In genomic region chr1:69215883-69216282, GRCh38 we compare ENCODE assay signal across 34 cellular contexts.
DNase-seq lines count a peak whose midpoint lies in the region; ATAC-seq, FAIRE-seq and TF ChIP-seq lines count a peak whose summit lies in the region.
"Had no signal": no experiment of that assay in that cellular context is flagged by ENCODE, and none has a peak within 500 bp of the region (broad histone marks: within the 10 kb centered on the region; RNA-seq: fewer than 3 reads in every experiment).

No MANE protein-coding gene starts in this region.

- H3K79me1 ChIP-seq in IMR-90 (ENCODE audit: low read depth in 1 of 2, low read length in 2 of 2): no peaks in the 10 kb centered on the region

- BruUV-seq in HepG2 (replicated peaks; lab: Mats Ljungman, UMichigan) (no TSS peak), IMR-90 (replicated peaks; lab: Mats Ljungman, UMichigan) (no TSS peak), K562 (replicated peaks; lab: Mats Ljungman, UMichigan) (no TSS peak)

- no peak overlapping the region for H2BK20ac ChIP-seq in IMR-90 (ENCODE audit: low read depth, low read length)

- TF ChIP-seq RAD21 in HepG2 (CRISPR knock-in tag; IDR thresholded peaks at IDR 0.05): no peak
- no peak for TF ChIP-seq RAD21 in A549 (conservative IDR thresholded peaks at IDR 0.05 in 1 of 2, IDR thresholded peaks at IDR 0.05 in 1 of 2)
- TF ChIP-seq RAD21 in IMR-90 (IDR thresholded peaks at IDR 0.05; ENCODE audit: low read length): no peak
- no peak for TF ChIP-seq RAD21 in K562 (CRISPR knock-in tag; conservative IDR thresholded peaks at IDR 0.05 in 1 of 2, IDR thresholded peaks at IDR 0.05 in 1 of 2)

- H3K4me3 ChIP-seq in HepG2 (replicated peaks in 1 of 3; ENCODE audit: insufficient read depth in 1 of 3, low read depth in 2 of 3, low read length in 3 of 3) (no peak overlapping the region), right lobe of liver (no peak overlapping the region), A549 (no peak overlapping the region), IMR-90 (ENCODE audit: insufficient read depth, low read depth, low read length) (no peak overlapping the region), K562 (no peak overlapping the region), coronary artery (no peak overlapping the region)
- H3K4me3 ChIP-seq: BLaER1; BLaER1 treated with 17β-estradiol and CSF1 and Interleukin-3, amounts not matched to agents 10 nM and 100 nM had no signal

- H3K9me1 ChIP-seq in IMR-90 (ENCODE audit: insufficient read depth, low read length): no peaks in the 10 kb centered on the region
- no peaks in the 10 kb centered on the region for H3K9me1 ChIP-seq in K562 (ENCODE audit: control insufficient read depth, insufficient read depth, low read length)

- H3K14ac ChIP-seq in IMR-90 (replicated peaks; ENCODE audit: low read depth, low read length): no peak overlapping the region

- POLR2A ChIA-PET in HepG2 (lab: Yijun Ruan, JAX): no interaction called here
- POLR2A ChIA-PET in A549 (lab: Yijun Ruan, JAX): no interaction called here
- POLR2A ChIA-PET in IMR-90 (lab: Charles Lee; ENCODE audit: unreplicated experiment): no interaction called here
- POLR2A ChIA-PET in K562 (lab: Yijun Ruan, JAX): no interaction called here

- H3K79me2 ChIP-seq in HepG2 (ENCODE audit: insufficient read depth, low read length): no peaks in the 10 kb centered on the region
- H3K79me2 ChIP-seq in K562 (ENCODE audit: control insufficient read depth, insufficient read depth, low read length): no peaks in the 10 kb centered on the region

- no peak overlapping the region for H4K8ac ChIP-seq in IMR-90 (ENCODE audit: low read depth in 2 of 2, low read length in 2 of 2)

- H3K36me3 ChIP-seq in HepG2 (replicated peaks in 1 of 2; ENCODE audit: control insufficient read depth in 1 of 2, insufficient read depth in 2 of 2, low read length in 2 of 2) (no peaks in the 10 kb centered on the region), right lobe of liver (no peaks in the 10 kb centered on the region), IMR-90 (ENCODE audit: control insufficient read depth, insufficient read depth, low read length) (no peaks in the 10 kb centered on the region), K562 (ENCODE audit: control insufficient read depth, insufficient read depth, low read length) (no peaks in the 10 kb centered on the region)
- H3K36me3 ChIP-seq: BE2C; BLaER1; BLaER1 treated with 17β-estradiol and CSF1 and Interleukin-3, amounts not matched to agents 10 nM and 100 nM had no signal

- intact Hi-C loops in HepG2 (cut with micrococcal nuclease; ENCODE audit: unreplicated experiment) (no loop called here), right lobe of liver (cut with DNase I) (no loop called here), IMR-90 (cut with micrococcal nuclease) (no loop called here), K562 (cut with micrococcal nuclease) (no loop called here)

- no peak for FAIRE-seq in HepG2 (lab: Jason Lieb, UNC)
- no peak for FAIRE-seq in A549 (lab: Jason Lieb, UNC)
- FAIRE-seq in K562 (lab: Jason Lieb, UNC): no peak
- FAIRE-seq in H54 (lab: Jason Lieb, UNC): no peak
- FAIRE-seq: A204.1, D721Med had no signal

- H3K4me2 ChIP-seq in HepG2 (ENCODE audit: low read depth, low read length) (no peak overlapping the region), A549 (no peak overlapping the region), IMR-90 (ENCODE audit: low read depth, low read length) (no peak overlapping the region), K562 (ENCODE audit: insufficient read depth, low read length) (no peak overlapping the region)
- H3K4me2 ChIP-seq: BLaER1; BLaER1 treated with 17β-estradiol and CSF1 and Interleukin-3, amounts not matched to agents 10 nM and 100 nM had no signal

- no peak overlapping the region for H3K23ac ChIP-seq in IMR-90 (ENCODE audit: low read depth, low read length)

- WGBS in HepG2 (ENCODE audit: low lambda C conversion rate): 6% methylated on average over 3 of the region's 3 CpGs
- 80% methylated on average over 3 of the region's 3 CpGs for WGBS in right lobe of liver (ENCODE audit: insufficient coverage, low coverage, low lambda C conversion rate, missing lambda C conversion rate)
- WGBS in A549 (ENCODE audit: missing lambda C conversion rate): 0% methylated on average over 3 of the region's 3 CpGs
- no CpG with 5 or more reads among the region's 3 CpGs for WGBS in IMR-90 (ENCODE audit: extremely low coverage in 2 of 2, insufficient read length in 1 of 2), 2 experiments
- 5% methylated on average over 3 of the region's 3 CpGs for WGBS in K562 (ENCODE audit: insufficient coverage, low coverage, missing lambda C conversion rate)

- H3K9me3 ChIP-seq in HepG2 (ENCODE audit: low read length) (peaks cover 70% of the 10 kb centered on the region), right lobe of liver (no peaks in the 10 kb centered on the region), A549 (no peaks in the 10 kb centered on the region), IMR-90 (ENCODE audit: control insufficient read depth, insufficient read depth, low read length) (no peaks in the 10 kb centered on the region), K562 (replicated peaks; ENCODE audit: control insufficient read depth, insufficient read depth, low read depth, low read length) (no peaks in the 10 kb centered on the region)
- H3K9me3 ChIP-seq: BE2C; BLaER1; BLaER1 treated with 17β-estradiol and CSF1 and Interleukin-3, amounts not matched to agents 10 nM and 100 nM; Caco-2 had no signal

- H3K18ac ChIP-seq in IMR-90 (ENCODE audit: low read depth, low read length): no peak overlapping the region

- TF ChIP-seq POLR2A in HepG2 (IDR thresholded peaks at IDR 0.05; ENCODE audit: insufficient read depth in 1 of 2, low read depth in 2 of 2, low read length in 2 of 2): no peak
- TF ChIP-seq POLR2A in right lobe of liver (IDR thresholded peaks at IDR 0.05): no peak
- no peak for TF ChIP-seq POLR2A in A549 (IDR thresholded peaks at IDR 0.05; ENCODE audit: low read length)
- TF ChIP-seq POLR2A in IMR-90 (IDR thresholded peaks at IDR 0.05; ENCODE audit: low read depth, low read length): no peak
- no peak for TF ChIP-seq POLR2A in K562 (conservative IDR thresholded peaks at IDR 0.05)
- no peak for TF ChIP-seq POLR2A in H54 (IDR thresholded peaks at IDR 0.05; ENCODE audit: low read depth, low read length)

- H3K56ac ChIP-seq in IMR-90 (ENCODE audit: extremely low read depth, insufficient read depth, low read length): no peak overlapping the region

- H3K4me1 ChIP-seq in HepG2 (ENCODE audit: insufficient read depth, low read length): no peaks in the 10 kb centered on the region
- no peaks in the 10 kb centered on the region for H3K4me1 ChIP-seq in right lobe of liver
- no peaks in the 10 kb centered on the region for H3K4me1 ChIP-seq in A549
- H3K4me1 ChIP-seq in IMR-90 (ENCODE audit: control insufficient read depth, insufficient read depth, low read length): no peaks in the 10 kb centered on the region
- H3K4me1 ChIP-seq in K562 (replicated peaks in 1 of 2; ENCODE audit: control insufficient read depth in 2 of 2, insufficient read depth in 2 of 2, low read length in 2 of 2): no peaks in the 10 kb centered on the region
- H3K4me1 ChIP-seq: BE2C; BLaER1; BLaER1 treated with 17β-estradiol and CSF1 and Interleukin-3, amounts not matched to agents 10 nM and 100 nM; Caco-2 had no signal

- no peak overlapping the region for H2AFZ ChIP-seq in HepG2 (ENCODE audit: low read length)
- no peak overlapping the region for H2AFZ ChIP-seq in IMR-90 (replicated peaks; ENCODE audit: low read length, poor library complexity)
- no peak overlapping the region for H2AFZ ChIP-seq in K562 (ENCODE audit: low read depth, low read length)

- DNase-seq in HepG2 (ENCODE audit: low spot score) (no peak), right lobe of liver (no peak), A549 (ENCODE audit: low read depth in 1 of 2, low spot score in 1 of 2) (no peak), IMR-90 (no peak), K562 (ENCODE audit: extremely low read depth in 1 of 4, low spot score in 3 of 4) (no peak), H54 (ENCODE audit: insufficient read length, low spot score) (no peak), coronary artery (ENCODE audit: low spot score) (no peak)
- DNase-seq: 8988T; ACHN; AML-193; BE2C; C1 segment of cervical spinal cord; Caco-2; Calu3; CD4-positive, alpha-beta memory T cell; CD4-positive, alpha-beta T cell; CD4-positive, CD25-positive, alpha-beta regulatory T cell; CD8-positive, alpha-beta memory T cell; CD8-positive, alpha-beta T cell; COR-L47; DMS 273 treated with DMSO at 0.1 percent for 48 hours; DMS153; DMS53; DMS79; DMS79 treated with DMSO at 0.1 percent for 48 hours; DND-41; EL had no signal

- no peak overlapping the region for H3K4ac ChIP-seq in IMR-90 (ENCODE audit: low read depth, low read length)

- H3K27me3 ChIP-seq in HepG2 (ENCODE audit: control insufficient read depth in 1 of 2, insufficient read depth in 2 of 2, low read length in 2 of 2) (no peaks in the 10 kb centered on the region), right lobe of liver (no peaks in the 10 kb centered on the region), IMR-90 (ENCODE audit: control insufficient read depth, insufficient read depth, low read length) (no peaks in the 10 kb centered on the region), K562 (ENCODE audit: control insufficient read depth in 2 of 2, insufficient read depth in 2 of 2, low read length in 2 of 2) (no peaks in the 10 kb centered on the region)
- H3K27me3 ChIP-seq: BE2C; BLaER1; BLaER1 treated with 17β-estradiol and CSF1 and Interleukin-3, amounts not matched to agents 10 nM and 100 nM had no signal

- in situ Hi-C loops in HepG2 (cut with HindIII; ENCODE audit: extremely low pct_ligation_motif_present, low pct_unique_long_range_greater_than_20kb) (no loop called here), IMR-90 (cut with MboI; ENCODE audit: low sequenced_read_pairs) (no loop called here), K562 (cut with MboI) (no loop called here)

- H2BK15ac ChIP-seq in IMR-90 (ENCODE audit: low read depth, low read length): no peak overlapping the region

- no peak overlapping the region for H2AK9ac ChIP-seq in IMR-90 (replicated peaks; ENCODE audit: low read depth, low read length, poor library complexity)

- H2AK5ac ChIP-seq in IMR-90 (ENCODE audit: low read depth, low read length): no peak overlapping the region

- dilution Hi-C loops in IMR-90 (cut with HindIII; ENCODE audit: low sequenced_read_pairs, unreplicated experiment): no loop called here

- H4K20me1 ChIP-seq in HepG2 (ENCODE audit: insufficient read depth, low read length) (no peaks in the 10 kb centered on the region), IMR-90 (ENCODE audit: insufficient read depth, low read length) (no peaks in the 10 kb centered on the region), K562 (replicated peaks; ENCODE audit: control insufficient read depth, insufficient read depth, low read length) (no peaks in the 10 kb centered on the region)
- H4K20me1 ChIP-seq: BLaER1; BLaER1 treated with 17β-estradiol and CSF1 and Interleukin-3, amounts not matched to agents 10 nM and 100 nM had no signal

- H3K27ac ChIP-seq in HepG2 (ENCODE audit: extremely low read length, insufficient read depth, low read length) (no peak overlapping the region), right lobe of liver (no peak overlapping the region), A549 (no peak overlapping the region), IMR-90 (ENCODE audit: insufficient read depth, low read length) (no peak overlapping the region), K562 (ENCODE audit: extremely low read depth, low read depth, low read length) (no peak overlapping the region), coronary artery (no peak overlapping the region)
- H3K27ac ChIP-seq: 22Rv1; BLaER1; BLaER1 treated with 17β-estradiol and CSF1 and Interleukin-3, amounts not matched to agents 10 nM and 100 nM; C4-2B had no signal

- H2BK120ac ChIP-seq in IMR-90 (ENCODE audit: low read depth, low read length): no peak overlapping the region

- no peak overlapping the region for H4K91ac ChIP-seq in IMR-90 (ENCODE audit: insufficient read depth, low read depth, low read length)

- H4K5ac ChIP-seq in IMR-90 (ENCODE audit: low read depth, low read length): no peak overlapping the region

- H2BK5ac ChIP-seq in IMR-90 (ENCODE audit: low read depth, low read length, poor library complexity, severe bottlenecking): no peak overlapping the region

- ATAC-seq in HepG2: no peak
- no peak for ATAC-seq in right lobe of liver
- no peak for ATAC-seq in A549
- ATAC-seq in IMR-90 (ENCODE audit: low read depth): no peak
- ATAC-seq in K562: no peak
- ATAC-seq in HG03354 (IDR thresholded peaks at IDR 0.05; ENCODE audit: poor library complexity, severe bottlenecking, unreplicated experiment): no peak
- ATAC-seq: CD8-positive, alpha-beta T cell had no signal

- TF ChIP-seq EP300 in HepG2 (IDR thresholded peaks at IDR 0.05; ENCODE audit: low read depth in 2 of 2, low read length in 2 of 2) (no peak), HepG2 (CRISPR knock-in tag; IDR thresholded peaks at IDR 0.05; ENCODE audit: borderline replicate concordance) (no peak), A549 (IDR thresholded peaks at IDR 0.05) (no peak), K562 (IDR thresholded peaks at IDR 0.05; ENCODE audit: low read length) (no peak)

- TF ChIP-seq CTCF in HepG2 (CRISPR knock-in tag; IDR thresholded peaks at IDR 0.05): no peak
- TF ChIP-seq CTCF in right lobe of liver (IDR thresholded peaks at IDR 0.05): no peak
- no peak for TF ChIP-seq CTCF in A549 (IDR thresholded peaks at IDR 0.05)
- no peak for TF ChIP-seq CTCF in IMR-90 (conservative IDR thresholded peaks at IDR 0.05; ENCODE audit: low read depth, low read length)
- TF ChIP-seq CTCF in K562 (IDR thresholded peaks at IDR 0.05 in 2 of 3, conservative IDR thresholded peaks at IDR 0.05 in 1 of 3; ENCODE audit: insufficient read depth in 2 of 3, low read depth in 1 of 3, low read length in 3 of 3): no peak
- no peak for TF ChIP-seq CTCF in coronary artery (IDR thresholded peaks at IDR 0.05)

- CTCF ChIA-PET in HepG2 (lab: Yijun Ruan, JAX; ENCODE audit: low intra/inter-chr PET ratio, low total read pairs) (no interaction called here), A549 (lab: Yijun Ruan, JAX) (no interaction called here), IMR-90 (lab: Yijun Ruan, JAX) (interaction anchor here (0.6 kb wide), 1 partner anchor 261 kb away, joined by 3 read pairs; no protein-coding TSS in a partner anchor), K562 (lab: Yijun Ruan, JAX; ENCODE audit: low intra/inter-chr PET ratio) (no interaction called here)

- H3K9ac ChIP-seq in HepG2 (ENCODE audit: insufficient read depth, low read depth, low read length) (no peak overlapping the region), IMR-90 (ENCODE audit: low read depth, low read length) (no peak overlapping the region), K562 (ENCODE audit: insufficient read depth in 1 of 2, low read depth in 2 of 2, low read length in 2 of 2) (no peak overlapping the region)
- H3K9ac ChIP-seq: BLaER1; BLaER1 treated with 17β-estradiol and CSF1 and Interleukin-3, amounts not matched to agents 10 nM and 100 nM had no signal

Comparison
In these comparisons a context has a peak if more than half of its experiments do, and no peak if none do; other contexts are left out.
1. Of the 241 proteins assayed by ChIP-seq in both HepG2 and K562: peak only in HepG2: none; only in K562: none; in both: MAFF and MAFK; in neither: 239.